Comparison of ENCODE assay signal across 1 cellular context in the genomic region with DNA sequence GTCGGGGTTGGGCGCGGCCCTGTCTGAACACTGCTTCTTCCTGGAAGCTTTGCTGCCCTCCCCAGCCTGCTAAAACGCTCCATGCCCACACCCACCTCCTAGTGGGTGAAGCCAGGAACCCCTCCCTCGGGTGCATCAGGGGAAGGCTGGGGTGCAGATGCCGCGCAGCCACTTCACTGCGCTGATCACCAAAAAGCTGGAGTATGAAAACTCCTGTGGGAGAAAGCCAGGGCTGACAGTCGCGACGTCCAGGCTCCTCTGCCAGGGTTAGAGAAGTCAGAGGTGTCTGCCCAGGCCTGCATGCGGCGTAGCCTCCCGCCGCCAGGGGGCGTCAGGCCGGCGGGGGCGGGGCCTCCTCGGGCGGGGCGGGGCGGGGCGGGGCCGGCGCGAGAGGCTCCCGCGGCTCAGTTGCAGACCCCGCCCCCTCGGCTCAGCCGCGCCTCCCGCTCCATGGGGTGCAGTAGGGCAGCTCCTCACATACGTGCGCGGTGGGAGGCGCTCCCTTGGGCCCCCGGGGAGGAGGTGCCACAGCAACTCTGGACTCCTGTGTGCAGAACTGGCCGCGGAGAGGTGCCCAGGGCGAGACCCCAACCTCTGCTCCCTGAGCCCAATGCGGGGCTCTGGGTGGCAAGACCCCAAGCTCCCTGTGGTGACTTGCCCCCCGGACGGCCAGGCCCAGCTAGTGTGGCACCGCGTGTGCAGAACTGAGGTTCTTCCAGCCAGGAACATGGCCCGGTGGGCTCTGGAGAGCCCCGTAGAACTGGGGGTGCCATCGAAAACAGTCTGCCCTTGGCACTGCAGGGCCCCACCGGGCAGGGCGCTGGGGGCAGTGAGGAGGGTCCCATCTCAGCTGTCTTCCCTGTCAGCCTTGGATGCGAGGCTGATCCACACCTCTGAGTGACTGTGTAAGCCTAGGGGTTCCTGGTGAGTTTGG.
TF ChIP-seq lines count a peak whose summit lies in the region.

No MANE protein-coding gene starts in this region.

TF ChIP-seq in K562, 482 proteins besides CTCF, POLR2A, EP300 and RAD21 (continues in another document):
- TF ChIP-seq SREBF2 (CRISPR knock-in tag; IDR thresholded peaks at IDR 0.05) (no peak), FOXK2 (conservative IDR thresholded peaks at IDR 0.05 in 1 of 2, IDR thresholded peaks at IDR 0.05 in 1 of 2; ENCODE audit: low read depth in 2 of 2) (no peak), POLR3A (IDR thresholded peaks at IDR 0.05; ENCODE audit: borderline replicate concordance, extremely low read depth, insufficient read depth, insufficient read length) (no peak), RB1 (IDR thresholded peaks at IDR 0.05; ENCODE audit: low read depth) (no peak), IFI16 (CRISPR knock-in tag; IDR thresholded peaks at IDR 0.05) (no peak), RBFOX2 (IDR thresholded peaks at IDR 0.05; ENCODE audit: low read depth, low read length) (peak; percentile 74), CHAMP1 (IDR thresholded peaks at IDR 0.05) (no peak), HCFC1 (IDR thresholded peaks at IDR 0.05; ENCODE audit: low read depth, low read length) (no peak), OTX1 (CRISPR knock-in tag; IDR thresholded peaks at IDR 0.05) (no peak), ZSCAN32 (CRISPR knock-in tag; IDR thresholded peaks at IDR 0.05) (no peak), STAT6 (CRISPR knock-in tag; IDR thresholded peaks at IDR 0.05) (no peak), CUX1 (CRISPR knock-in tag; IDR thresholded peaks at IDR 0.05) (no peak), C11orf30 (IDR thresholded peaks at IDR 0.05; ENCODE audit: low read depth) (no peak), FOXA3 (CRISPR knock-in tag; conservative IDR thresholded peaks at IDR 0.05 in 1 of 2, IDR thresholded peaks at IDR 0.05 in 1 of 2) (no peak)
- TF ChIP-seq, protein P1, sequence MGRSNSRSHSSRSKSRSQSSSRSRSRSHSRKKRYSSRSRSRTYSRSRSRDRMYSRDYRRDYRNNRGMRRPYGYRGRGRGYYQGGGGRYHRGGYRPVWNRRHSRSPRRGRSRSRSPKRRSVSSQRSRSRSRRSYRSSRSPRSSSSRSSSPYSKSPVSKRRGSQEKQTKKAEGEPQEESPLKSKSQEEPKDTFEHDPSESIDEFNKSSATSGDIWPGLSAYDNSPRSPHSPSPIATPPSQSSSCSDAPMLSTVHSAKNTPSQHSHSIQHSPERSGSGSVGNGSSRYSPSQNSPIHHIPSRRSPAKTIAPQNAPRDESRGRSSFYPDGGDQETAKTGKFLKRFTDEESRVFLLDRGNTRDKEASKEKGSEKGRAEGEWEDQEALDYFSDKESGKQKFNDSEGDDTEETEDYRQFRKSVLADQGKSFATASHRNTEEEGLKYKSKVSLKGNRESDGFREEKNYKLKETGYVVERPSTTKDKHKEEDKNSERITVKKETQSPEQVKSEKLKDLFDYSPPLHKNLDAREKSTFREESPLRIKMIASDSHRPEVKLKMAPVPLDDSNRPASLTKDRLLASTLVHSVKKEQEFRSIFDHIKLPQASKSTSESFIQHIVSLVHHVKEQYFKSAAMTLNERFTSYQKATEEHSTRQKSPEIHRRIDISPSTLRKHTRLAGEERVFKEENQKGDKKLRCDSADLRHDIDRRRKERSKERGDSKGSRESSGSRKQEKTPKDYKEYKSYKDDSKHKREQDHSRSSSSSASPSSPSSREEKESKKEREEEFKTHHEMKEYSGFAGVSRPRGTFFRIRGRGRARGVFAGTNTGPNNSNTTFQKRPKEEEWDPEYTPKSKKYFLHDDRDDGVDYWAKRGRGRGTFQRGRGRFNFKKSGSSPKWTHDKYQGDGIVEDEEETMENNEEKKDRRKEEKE (IDR thresholded peaks at IDR 0.05; ENCODE audit: borderline replicate concordance in 1 of 2, control insufficient read depth in 1 of 2, low read depth in 2 of 2, low read length in 1 of 2): no peak
- TF ChIP-seq, protein P2, sequence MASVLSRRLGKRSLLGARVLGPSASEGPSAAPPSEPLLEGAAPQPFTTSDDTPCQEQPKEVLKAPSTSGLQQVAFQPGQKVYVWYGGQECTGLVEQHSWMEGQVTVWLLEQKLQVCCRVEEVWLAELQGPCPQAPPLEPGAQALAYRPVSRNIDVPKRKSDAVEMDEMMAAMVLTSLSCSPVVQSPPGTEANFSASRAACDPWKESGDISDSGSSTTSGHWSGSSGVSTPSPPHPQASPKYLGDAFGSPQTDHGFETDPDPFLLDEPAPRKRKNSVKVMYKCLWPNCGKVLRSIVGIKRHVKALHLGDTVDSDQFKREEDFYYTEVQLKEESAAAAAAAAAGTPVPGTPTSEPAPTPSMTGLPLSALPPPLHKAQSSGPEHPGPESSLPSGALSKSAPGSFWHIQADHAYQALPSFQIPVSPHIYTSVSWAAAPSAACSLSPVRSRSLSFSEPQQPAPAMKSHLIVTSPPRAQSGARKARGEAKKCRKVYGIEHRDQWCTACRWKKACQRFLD (CRISPR knock-in tag; IDR thresholded peaks at IDR 0.05): 0 out of 2 replicates have a peak, but pooled peaks have one; percentile 62
- TF ChIP-seq, protein P3, sequence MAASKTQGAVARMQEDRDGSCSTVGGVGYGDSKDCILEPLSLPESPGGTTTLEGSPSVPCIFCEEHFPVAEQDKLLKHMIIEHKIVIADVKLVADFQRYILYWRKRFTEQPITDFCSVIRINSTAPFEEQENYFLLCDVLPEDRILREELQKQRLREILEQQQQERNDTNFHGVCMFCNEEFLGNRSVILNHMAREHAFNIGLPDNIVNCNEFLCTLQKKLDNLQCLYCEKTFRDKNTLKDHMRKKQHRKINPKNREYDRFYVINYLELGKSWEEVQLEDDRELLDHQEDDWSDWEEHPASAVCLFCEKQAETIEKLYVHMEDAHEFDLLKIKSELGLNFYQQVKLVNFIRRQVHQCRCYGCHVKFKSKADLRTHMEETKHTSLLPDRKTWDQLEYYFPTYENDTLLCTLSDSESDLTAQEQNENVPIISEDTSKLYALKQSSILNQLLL (CRISPR knock-in tag; IDR thresholded peaks at IDR 0.05; ENCODE audit: borderline replicate concordance): no peak
- TF ChIP-seq, protein P4, sequence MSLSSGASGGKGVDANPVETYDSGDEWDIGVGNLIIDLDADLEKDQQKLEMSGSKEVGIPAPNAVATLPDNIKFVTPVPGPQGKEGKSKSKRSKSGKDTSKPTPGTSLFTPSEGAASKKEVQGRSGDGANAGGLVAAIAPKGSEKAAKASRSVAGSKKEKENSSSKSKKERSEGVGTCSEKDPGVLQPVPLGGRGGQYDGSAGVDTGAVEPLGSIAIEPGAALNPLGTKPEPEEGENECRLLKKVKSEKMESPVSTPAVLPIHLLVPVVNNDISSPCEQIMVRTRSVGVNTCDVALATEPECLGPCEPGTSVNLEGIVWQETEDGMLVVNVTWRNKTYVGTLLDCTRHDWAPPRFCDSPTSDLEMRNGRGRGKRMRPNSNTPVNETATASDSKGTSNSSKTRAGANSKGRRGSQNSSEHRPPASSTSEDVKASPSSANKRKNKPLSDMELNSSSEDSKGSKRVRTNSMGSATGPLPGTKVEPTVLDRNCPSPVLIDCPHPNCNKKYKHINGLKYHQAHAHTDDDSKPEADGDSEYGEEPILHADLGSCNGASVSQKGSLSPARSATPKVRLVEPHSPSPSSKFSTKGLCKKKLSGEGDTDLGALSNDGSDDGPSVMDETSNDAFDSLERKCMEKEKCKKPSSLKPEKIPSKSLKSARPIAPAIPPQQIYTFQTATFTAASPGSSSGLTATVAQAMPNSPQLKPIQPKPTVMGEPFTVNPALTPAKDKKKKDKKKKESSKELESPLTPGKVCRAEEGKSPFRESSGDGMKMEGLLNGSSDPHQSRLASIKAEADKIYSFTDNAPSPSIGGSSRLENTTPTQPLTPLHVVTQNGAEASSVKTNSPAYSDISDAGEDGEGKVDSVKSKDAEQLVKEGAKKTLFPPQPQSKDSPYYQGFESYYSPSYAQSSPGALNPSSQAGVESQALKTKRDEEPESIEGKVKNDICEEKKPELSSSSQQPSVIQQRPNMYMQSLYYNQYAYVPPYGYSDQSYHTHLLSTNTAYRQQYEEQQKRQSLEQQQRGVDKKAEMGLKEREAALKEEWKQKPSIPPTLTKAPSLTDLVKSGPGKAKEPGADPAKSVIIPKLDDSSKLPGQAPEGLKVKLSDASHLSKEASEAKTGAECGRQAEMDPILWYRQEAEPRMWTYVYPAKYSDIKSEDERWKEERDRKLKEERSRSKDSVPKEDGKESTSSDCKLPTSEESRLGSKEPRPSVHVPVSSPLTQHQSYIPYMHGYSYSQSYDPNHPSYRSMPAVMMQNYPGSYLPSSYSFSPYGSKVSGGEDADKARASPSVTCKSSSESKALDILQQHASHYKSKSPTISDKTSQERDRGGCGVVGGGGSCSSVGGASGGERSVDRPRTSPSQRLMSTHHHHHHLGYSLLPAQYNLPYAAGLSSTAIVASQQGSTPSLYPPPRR (CRISPR knock-in tag; IDR thresholded peaks at IDR 0.05; ENCODE audit: borderline replicate concordance): no peak
